In the genomic region with DNA sequence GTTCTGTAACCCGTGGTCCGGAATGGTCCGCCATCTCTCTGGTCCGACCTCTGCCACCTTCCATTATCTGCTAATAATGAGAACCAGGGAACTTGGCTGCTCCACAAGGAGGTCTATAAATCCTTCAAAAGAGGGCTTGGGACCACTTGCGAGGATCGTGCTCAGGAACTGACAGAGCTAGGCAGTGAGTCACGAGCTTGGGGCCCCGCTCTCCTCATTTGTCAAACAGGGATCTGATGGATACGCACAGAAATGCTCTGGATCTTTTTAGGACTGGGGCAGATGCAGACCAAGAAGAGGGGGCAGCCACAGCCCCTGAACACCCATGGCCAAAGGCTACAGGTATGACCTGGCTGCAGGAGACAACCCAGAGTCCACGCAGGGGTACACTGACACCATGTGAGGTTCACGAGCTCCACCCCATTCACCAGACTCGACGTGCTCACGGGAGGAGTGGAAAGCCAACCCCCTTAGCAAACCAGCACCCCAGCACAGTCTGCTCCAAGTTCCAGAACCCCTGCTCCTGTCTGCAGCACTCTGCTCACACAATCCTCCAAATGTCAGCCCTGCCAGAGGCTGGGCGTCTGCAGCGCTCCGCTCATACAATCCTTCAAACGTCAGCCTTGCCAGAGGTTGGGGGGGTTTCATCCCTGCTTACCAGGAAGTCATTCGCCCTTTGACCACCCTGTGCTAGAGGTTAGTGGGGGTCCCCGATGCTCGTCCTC, we compare ENCODE assay signal across 21 cellular contexts. TPM values are rescaled to one million over a fixed set of nuclear protein-coding genes. Genes with fewer than 3 reads are reported as not detected.
A peak's percentile ranks its signal among the peaks of the same experiment; 100 is the strongest.
DNase-seq lines count a peak whose midpoint lies in the region; ATAC-seq, FAIRE-seq and TF ChIP-seq lines count a peak whose summit lies in the region.
"Had no signal": no experiment of that assay in that cellular context is flagged by ENCODE, and none has a peak within 500 bp of the region (broad histone marks: within the 10 kb centered on the region; RNA-seq: fewer than 3 reads in every experiment).

No MANE protein-coding gene starts in this region.

- CTCF ChIA-PET in MCF 10A (lab: Yijun Ruan, JAX) = interaction anchor here (0.6 kb wide), 1 partner anchor 180 kb away, joined by 5 read pairs; no protein-coding TSS in a partner anchor

- H3K4me3 ChIP-seq in breast epithelium (no peak overlapping the region), bronchial epithelial cell (ENCODE audit: low read depth, low read length) (no peak overlapping the region)
- H3K4me3 ChIP-seq: SJSA1 had no signal

- H3K27me3 ChIP-seq in breast epithelium = no peaks in the 10 kb centered on the region
- no peaks in the 10 kb centered on the region for H3K27me3 ChIP-seq in bronchial epithelial cell (ENCODE audit: control insufficient read depth, insufficient read depth, low read length)
- H3K27me3 ChIP-seq: SJSA1 had no signal

- peak; percentile 83 for FAIRE-seq in bronchial epithelial cell (lab: Jason Lieb, UNC)
- FAIRE-seq: G401.6, GM19239, H54, HTR-8/SVneo had no signal

- H3K4me1 Mint-ChIP-seq in MCF 10A (ENCODE audit: insufficient read depth, unreplicated experiment) (no peaks in the 10 kb centered on the region), natural killer cell (no peaks in the 10 kb centered on the region)
- peaks cover 0 to 2% of the 10 kb centered on the region in 2 donors for H3K4me1 Mint-ChIP-seq in stimulated activated naive B cell treated with anti-CD40 and anti-IgM and Interleukin-4, amounts not matched to agents 10 μg/mL and 1 μg/mL and 100 μg/mL, for 72 hours
- H3K4me1 Mint-ChIP-seq: CD8-positive, alpha-beta memory T cell had no signal

- no peaks in the 10 kb centered on the region for H3K4me1 ChIP-seq in breast epithelium
- H3K4me1 ChIP-seq: SJSA1 had no signal

- intact Hi-C loops in MCF 10A (cut with micrococcal nuclease) (no loop called here), breast epithelium (cut with DNase I; ENCODE audit: low total_unique reads) (no loop called here), natural killer cell (cut with micrococcal nuclease) (no loop called here)

- peaks cover 22% of the 10 kb centered on the region for H3K36me3 ChIP-seq in breast epithelium
- peaks cover 64% of the 10 kb centered on the region for H3K36me3 ChIP-seq in bronchial epithelial cell (ENCODE audit: control insufficient read depth, insufficient read depth, low read length)

- H3K36me3 Mint-ChIP-seq in MCF 10A (ENCODE audit: insufficient read depth, unreplicated experiment) (peaks cover 97% of the 10 kb centered on the region), natural killer cell (peaks cover 18% of the 10 kb centered on the region)
- peaks cover 67 to 93% of the 10 kb centered on the region in 2 donors for H3K36me3 Mint-ChIP-seq in stimulated activated naive B cell treated with anti-CD40 and anti-IgM and Interleukin-4, amounts not matched to agents 10 μg/mL and 1 μg/mL and 100 μg/mL, for 72 hours

- H3K9me3 Mint-ChIP-seq in MCF 10A (ENCODE audit: unreplicated experiment) (no peaks in the 10 kb centered on the region), natural killer cell (no peaks in the 10 kb centered on the region)
- H3K9me3 Mint-ChIP-seq in stimulated activated naive B cell treated with anti-CD40 and anti-IgM and Interleukin-4, amounts not matched to agents 10 μg/mL and 1 μg/mL and 100 μg/mL, for 72 hours = no peaks in the 10 kb centered on the region
- H3K9me3 Mint-ChIP-seq: CD8-positive, alpha-beta memory T cell had no signal

- DNase-seq in MCF 10A (ENCODE audit: unreplicated experiment) = no peak
- DNase-seq in breast epithelium (ENCODE audit: low spot score in 2 of 2) = no peak
- DNase-seq in bronchial epithelial cell (ENCODE audit: low read depth) = no peak
- no peak for DNase-seq in natural killer cell
- DNase-seq in stimulated activated naive B cell treated with anti-CD40 and anti-IgM and Interleukin-4, amounts not matched to agents 10 μg/mL and 1 μg/mL and 100 μg/mL, for 72 hours = no peak
- no peak for DNase-seq in NCI-H2029 (lab: John Stamatoyannopoulos, UW)
- DNase-seq in CD1c-positive myeloid dendritic cell (ENCODE audit: extremely low spot score) = no peak
- DNase-seq in NCI-H2171 (lab: John Stamatoyannopoulos, UW) = no peak
- DNase-seq: DND-41, NCI-H1417 treated with DMSO at 0.1 percent for 48 hours, NCI-H1930, NCI-H2171 treated with DMSO at 0.1 percent for 48 hours, NCI-H748 treated with DMSO at 0.1 percent for 48 hours, OCI-M1 had no signal

- ATAC-seq in natural killer cell = no peak
- ATAC-seq in stimulated activated naive B cell treated with anti-CD40 and anti-IgM and Interleukin-4, amounts not matched to agents 10 μg/mL and 1 μg/mL and 100 μg/mL, for 72 hours (replicated peaks) = no peak

- H3K4me3 Mint-ChIP-seq in MCF 10A (ENCODE audit: unreplicated experiment) (no peak overlapping the region), natural killer cell (peak overlapping the region; percentile 21)
- no peak overlapping the region for H3K4me3 Mint-ChIP-seq in stimulated activated naive B cell treated with anti-CD40 and anti-IgM and Interleukin-4, amounts not matched to agents 10 μg/mL and 1 μg/mL and 100 μg/mL, for 72 hours
- H3K4me3 Mint-ChIP-seq: CD8-positive, alpha-beta memory T cell had no signal

- H3K9me3 ChIP-seq in breast epithelium = no peaks in the 10 kb centered on the region
- H3K9me3 ChIP-seq: SJSA1 had no signal

- H3K27ac Mint-ChIP-seq in MCF 10A (ENCODE audit: low read depth, unreplicated experiment) (peak overlapping the region; percentile 15), natural killer cell (peak overlapping the region in 1 of 2 donors; percentile 35)
- peak overlapping the region; percentile 73 for H3K27ac Mint-ChIP-seq in stimulated activated naive B cell treated with anti-CD40 and anti-IgM and Interleukin-4, amounts not matched to agents 10 μg/mL and 1 μg/mL and 100 μg/mL, for 72 hours

- TF ChIP-seq POLR2A in breast epithelium (IDR thresholded peaks at IDR 0.05) = no peak

- TF ChIP-seq CTCF in MCF 10A (IDR thresholded peaks at IDR 0.05; ENCODE audit: unreplicated experiment) = no peak
- no peak for TF ChIP-seq CTCF in breast epithelium (IDR thresholded peaks at IDR 0.05)
- TF ChIP-seq CTCF in bronchial epithelial cell (IDR thresholded peaks at IDR 0.05; ENCODE audit: insufficient read depth, low read length, severe bottlenecking) = no peak
- no peak for TF ChIP-seq CTCF in natural killer cell (IDR thresholded peaks at IDR 0.05)

- no peak overlapping the region for H3K27ac ChIP-seq in breast epithelium
- H3K27ac ChIP-seq: HL-60, SJSA1 had no signal

- no TSS peak for BruUV-seq in MCF 10A (replicated peaks; lab: Mats Ljungman, UMichigan)

- POLR2A ChIA-PET in MCF 10A (lab: Yijun Ruan, JAX) = no interaction called here

- H3K27me3 Mint-ChIP-seq in MCF 10A (ENCODE audit: insufficient read depth, unreplicated experiment) = no peaks in the 10 kb centered on the region
- no peaks in the 10 kb centered on the region for H3K27me3 Mint-ChIP-seq in natural killer cell (ENCODE audit: low read depth in 2 of 2)
- no peaks in the 10 kb centered on the region for H3K27me3 Mint-ChIP-seq in stimulated activated naive B cell treated with anti-CD40 and anti-IgM and Interleukin-4, amounts not matched to agents 10 μg/mL and 1 μg/mL and 100 μg/mL, for 72 hours
- H3K27me3 Mint-ChIP-seq: CD8-positive, alpha-beta memory T cell had no signal

RNA-seq across cellular contexts. Expression of a gene that starts 45.8 kb away (rescaled TPM):
- 0.14 and 0.15 TPM in 2 replicates for total RNA-seq in MCF 10A (2022)
- 1 to 10 TPM in 1 of 3 donors, under 1 TPM in 1, not detected in 1; 0.98 to 1.6 TPM for total RNA-seq in breast epithelium
- total RNA-seq in bronchial epithelial cell = under 0.01 and 0.13 TPM in 2 replicates
- total RNA-seq in natural killer cell = 1 to 10 TPM in 2 of 3 donors, under 1 TPM in 1; 0.97 to 1.4 (median 1.1) TPM
